Comparison of ENCODE assay signal across 30 cellular contexts in the genomic region with DNA sequence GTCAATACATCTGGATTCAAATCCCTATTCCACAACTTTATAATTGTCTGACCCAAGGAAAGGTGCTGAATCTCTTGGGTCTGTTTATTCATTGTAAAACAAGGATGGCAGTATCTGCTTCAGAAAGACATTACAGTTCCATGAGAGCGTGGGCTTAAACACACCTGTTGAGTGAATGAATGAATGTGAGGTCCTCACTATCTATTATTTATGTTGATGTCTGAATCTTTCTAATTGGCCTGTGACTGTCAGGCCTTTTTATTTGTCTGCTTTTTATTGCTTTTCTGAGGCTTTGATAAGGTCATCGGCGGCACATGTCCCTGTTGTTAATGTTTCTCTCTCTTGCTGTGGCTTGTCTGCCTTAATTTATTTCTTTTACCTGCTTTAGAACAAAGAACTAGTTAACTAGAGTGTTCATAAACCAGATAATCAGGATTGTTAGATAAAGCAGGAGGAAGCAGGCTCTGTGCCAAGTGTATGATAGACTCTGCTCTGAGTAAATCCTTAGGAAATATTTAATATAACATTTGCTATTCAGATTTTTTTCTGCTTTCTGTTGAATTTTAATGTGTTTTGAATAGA. TPM values are rescaled to one million over a fixed set of nuclear protein-coding genes. Genes with fewer than 3 reads are reported as not detected.
DNase-seq lines count a peak whose midpoint lies in the region; TF ChIP-seq lines count a peak whose summit lies in the region.
"Had no signal": no experiment of that assay in that cellular context is flagged by ENCODE, and none has a peak within 500 bp of the region (broad histone marks: within the 10 kb centered on the region; RNA-seq: fewer than 3 reads in every experiment).

No MANE protein-coding gene starts in this region.

- H3K4me1 ChIP-seq in stomach (peaks cover 6 to 19% (median 9%) of the 10 kb centered on the region in 4 donors), SJCRH30 (no peaks in the 10 kb centered on the region)
- H3K4me1 ChIP-seq: heart left ventricle, lower lobe of right lung, upper lobe of left lung had no signal

- H3K36me3 ChIP-seq in stomach, result peaks cover 0 to 27% (median 18%) of the 10 kb centered on the region in 4 donors
- H3K36me3 ChIP-seq in SJCRH30, result peaks cover 8% of the 10 kb centered on the region
- H3K36me3 ChIP-seq: HAP-1, lower lobe of right lung had no signal

- no peak overlapping the region for H3K4me3 ChIP-seq in epithelial cell of esophagus (ENCODE audit: low read length)
- no peak overlapping the region for H3K4me3 ChIP-seq in stomach
- H3K4me3 ChIP-seq in SJCRH30, result no peak overlapping the region
- H3K4me3 ChIP-seq: esophagus squamous epithelium, HAP-1, heart left ventricle, lower lobe of right lung, upper lobe of left lung had no signal

- no peak for TF ChIP-seq POLR2A in stomach (IDR thresholded peaks at IDR 0.05)

- H3K9me3 ChIP-seq in stomach (no peaks in the 10 kb centered on the region), SJCRH30 (replicated peaks) (no peaks in the 10 kb centered on the region)
- H3K9me3 ChIP-seq: esophagus squamous epithelium, HAP-1, heart left ventricle, lower lobe of right lung, upper lobe of left lung had no signal

- H3K27ac ChIP-seq in stomach (no peak overlapping the region), SJCRH30 (no peak overlapping the region)
- H3K27ac ChIP-seq: heart left ventricle, lower lobe of right lung, upper lobe of left lung had no signal

- no peaks in the 10 kb centered on the region for H3K27me3 ChIP-seq in stomach
- H3K27me3 ChIP-seq in SJCRH30, result no peaks in the 10 kb centered on the region
- H3K27me3 ChIP-seq: esophagus squamous epithelium, heart left ventricle, upper lobe of left lung had no signal

- peak; percentile 8 for DNase-seq in NCI-H2029 treated with DMSO at 0.1 percent for 48 hours (lab: John Stamatoyannopoulos, UW)
- no peak for DNase-seq in NCI-H2029 (lab: John Stamatoyannopoulos, UW)
- peak; percentile 29 for DNase-seq in NCI-H146 treated with DMSO at 0.1 percent for 48 hours (lab: John Stamatoyannopoulos, UW; ENCODE audit: unreplicated experiment)
- DNase-seq in epithelial cell of esophagus (ENCODE audit: low read depth), result peak; percentile 63
- DNase-seq in stomach, result peak; percentile 34
- no peak for DNase-seq in activated CD4-positive, alpha-beta T cell treated with anti-CD3 and anti-CD28 coated beads, Interleukin-2, amount 50 U/mL, for 4 hours
- no peak for DNase-seq in NCI-H526 (lab: John Stamatoyannopoulos, UW)
- no peak for DNase-seq in SJCRH30
- DNase-seq: 8988T; activated CD4-positive, alpha-beta memory T cell treated with anti-CD3 and anti-CD28 coated beads for 36 hours; activated CD4-positive, CD25-positive, alpha-beta regulatory T cell treated with anti-CD3 and anti-CD28 coated beads, Interleukin-2, amount 50 U/mL, for 72 hours; activated naive CD4-positive, alpha-beta T cell treated with Interleukin-2 at 50 U/mL for 16 hours; activated T-cell treated with anti-CD3 and anti-CD28 coated beads, Interleukin-2, amount 50 U/mL, for 72 hours; C1 segment of cervical spinal cord; dermis blood vessel endothelial cell; DMS79 treated with DMSO at 0.1 percent for 48 hours; endodermal cell; esophagus squamous epithelium; foreskin melanocyte; GDM1; heart left ventricle; lower lobe of right lung; natural killer cell; NCI-H2081 treated with DMSO at 0.1 percent for 48 hours; NCI-H446 treated with DMSO at 0.1 percent for 48 hours; NK-92 treated with Interleukin-12 subunit alpha and Interleukin-12 subunit beta, amount 100 ng/mL, for 24 hours; substantia nigra; T-helper 17 cell; upper lobe of left lung had no signal

- TF ChIP-seq CTCF in epithelial cell of esophagus (IDR thresholded peaks at IDR 0.05; ENCODE audit: insufficient read depth, low read depth, low read length, missing control alignments) (no peak), stomach (IDR thresholded peaks at IDR 0.05) (no peak)

- no peak for TF ChIP-seq EP300 in stomach (IDR thresholded peaks at IDR 0.05)

- intact Hi-C loops in stomach (cut with DNase I; ENCODE audit: low total_unique reads), result no loop called here

- 46 to 67% (median 49%) methylated on average over 3 of the region's 3 CpGs for WGBS in stomach, 5 donors

RNA-seq across cellular contexts. Expression of gene CYCS, which starts 42.3 kb away (rescaled TPM):
- total RNA-seq in stomach, result 10 to 100 TPM; 34.5 to 96.9 (median 52.0) TPM
- polyA plus RNA-seq in stomach, result 100 to 1,000 TPM in 2 of 3 donors, 10 to 100 TPM in 1; 43.1 to 124 (median 102) TPM
- 337 and 376 TPM in 2 replicates for total RNA-seq in SJCRH30 (2014; rRNA removed; shearing (Covaris generic))

Comparison
In these comparisons a context has a peak if more than half of its experiments do, and no peak if none do; other contexts are left out.
1. DNase-seq: peak in NCI-H2029 treated with DMSO at 0.1 percent for 48 hours (single experiment), NCI-H146 treated with DMSO at 0.1 percent for 48 hours (single experiment), epithelial cell of esophagus (single experiment) and stomach (single experiment); none in NCI-H2029 (single experiment), activated CD4-positive, alpha-beta T cell treated with anti-CD3 and anti-CD28 coated beads, Interleukin-2, amount 50 U/mL, for 4 hours (0 of 2), NCI-H526 (0 of 2) and SJCRH30 (0 of 2).